Comparison of ENCODE assay signal across 2 cellular contexts in the genomic region with DNA sequence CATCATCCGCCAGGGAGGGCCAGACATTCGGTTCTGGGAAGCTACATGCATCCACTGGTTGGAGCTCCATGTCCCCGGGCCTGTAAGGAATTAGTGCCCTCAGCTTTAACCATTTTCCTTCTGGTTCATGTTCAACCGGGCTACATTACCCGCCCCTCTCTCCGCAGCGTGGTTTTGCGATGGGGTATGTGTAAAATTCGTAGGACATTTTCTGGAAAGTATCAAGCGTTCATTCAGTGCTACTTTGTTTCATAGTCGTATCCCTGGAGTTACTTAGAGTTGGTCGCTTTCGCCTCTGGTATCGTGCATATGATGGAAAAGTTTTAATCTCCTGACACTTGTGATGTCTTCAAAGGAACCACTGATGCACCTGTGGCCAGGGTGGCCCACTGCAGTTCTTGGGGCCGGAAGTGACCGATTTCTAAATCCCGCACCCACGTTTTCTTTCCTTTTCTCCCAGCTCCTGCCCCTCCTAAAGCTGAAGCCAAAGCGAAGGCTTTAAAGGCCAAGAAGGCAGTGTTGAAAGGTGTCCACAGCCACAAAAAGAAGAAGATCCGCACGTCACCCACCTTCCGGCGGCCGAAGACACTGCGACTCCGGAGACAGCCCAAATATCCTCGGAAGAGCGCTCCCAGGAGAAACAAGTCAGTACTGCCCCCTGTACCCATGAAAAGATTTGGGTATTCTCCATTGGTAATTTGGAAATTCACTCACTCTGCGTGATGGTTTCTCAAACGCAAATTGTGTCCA.
A peak's percentile ranks its signal among the peaks of the same experiment; 100 is the strongest.
TF ChIP-seq lines count a peak whose summit lies in the region.

No MANE protein-coding gene starts in this region.

TF ChIP-seq in A549, 52 proteins besides CTCF, POLR2A, EP300 and RAD21:
- 0 out of 3 replicates have a peak, but pooled peaks have one; percentile 6 for TF ChIP-seq SMC3 (IDR thresholded peaks at IDR 0.05)
- TF ChIP-seq, protein P1, sequence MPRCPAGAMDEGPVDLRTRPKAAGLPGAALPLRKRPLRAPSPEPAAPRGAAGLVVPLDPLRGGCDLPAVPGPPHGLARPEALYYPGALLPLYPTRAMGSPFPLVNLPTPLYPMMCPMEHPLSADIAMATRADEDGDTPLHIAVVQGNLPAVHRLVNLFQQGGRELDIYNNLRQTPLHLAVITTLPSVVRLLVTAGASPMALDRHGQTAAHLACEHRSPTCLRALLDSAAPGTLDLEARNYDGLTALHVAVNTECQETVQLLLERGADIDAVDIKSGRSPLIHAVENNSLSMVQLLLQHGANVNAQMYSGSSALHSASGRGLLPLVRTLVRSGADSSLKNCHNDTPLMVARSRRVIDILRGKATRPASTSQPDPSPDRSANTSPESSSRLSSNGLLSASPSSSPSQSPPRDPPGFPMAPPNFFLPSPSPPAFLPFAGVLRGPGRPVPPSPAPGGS (IDR thresholded peaks at IDR 0.05): 0 out of 3 replicates have a peak, but pooled peaks have one; percentile 27
- no peak for TF ChIP-seq RARB (CRISPR knock-in tag; IDR thresholded peaks at IDR 0.05)
- TF ChIP-seq, protein P2, sequence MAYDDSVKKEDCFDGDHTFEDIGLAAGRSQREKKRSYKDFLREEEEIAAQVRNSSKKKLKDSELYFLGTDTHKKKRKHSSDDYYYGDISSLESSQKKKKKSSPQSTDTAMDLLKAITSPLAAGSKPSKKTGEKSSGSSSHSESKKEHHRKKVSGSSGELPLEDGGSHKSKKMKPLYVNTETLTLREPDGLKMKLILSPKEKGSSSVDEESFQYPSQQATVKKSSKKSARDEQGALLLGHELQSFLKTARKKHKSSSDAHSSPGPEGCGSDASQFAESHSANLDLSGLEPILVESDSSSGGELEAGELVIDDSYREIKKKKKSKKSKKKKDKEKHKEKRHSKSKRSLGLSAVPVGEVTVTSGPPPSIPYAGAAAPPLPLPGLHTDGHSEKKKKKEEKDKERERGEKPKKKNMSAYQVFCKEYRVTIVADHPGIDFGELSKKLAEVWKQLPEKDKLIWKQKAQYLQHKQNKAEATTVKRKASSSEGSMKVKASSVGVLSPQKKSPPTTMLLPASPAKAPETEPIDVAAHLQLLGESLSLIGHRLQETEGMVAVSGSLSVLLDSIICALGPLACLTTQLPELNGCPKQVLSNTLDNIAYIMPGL (CRISPR knock-in tag; IDR thresholded peaks at IDR 0.05; ENCODE audit: borderline replicate concordance): 0 out of 2 replicates have a peak, but pooled peaks have one; percentile 75
- peak; percentile 29; the same call in 1 of the 2 replicates for TF ChIP-seq FOSB (CRISPR knock-in tag; IDR thresholded peaks at IDR 0.05)
- peak; percentile 41 to 65; a peak in 2 of 5 replicates for TF ChIP-seq JUN (IDR thresholded peaks at IDR 0.05)
- TF ChIP-seq CEBPB (IDR thresholded peaks at IDR 0.05): no peak
- TF ChIP-seq, protein P3, sequence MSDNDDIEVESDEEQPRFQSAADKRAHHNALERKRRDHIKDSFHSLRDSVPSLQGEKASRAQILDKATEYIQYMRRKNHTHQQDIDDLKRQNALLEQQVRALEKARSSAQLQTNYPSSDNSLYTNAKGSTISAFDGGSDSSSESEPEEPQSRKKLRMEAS (IDR thresholded peaks at IDR 0.05): no peak; the same call in 1 of the 2 replicates
- TF ChIP-seq HOXA7 (CRISPR knock-in tag; IDR thresholded peaks at IDR 0.05): peak; percentile 79; the same call in 1 of the 2 replicates
- TF ChIP-seq, protein P4, sequence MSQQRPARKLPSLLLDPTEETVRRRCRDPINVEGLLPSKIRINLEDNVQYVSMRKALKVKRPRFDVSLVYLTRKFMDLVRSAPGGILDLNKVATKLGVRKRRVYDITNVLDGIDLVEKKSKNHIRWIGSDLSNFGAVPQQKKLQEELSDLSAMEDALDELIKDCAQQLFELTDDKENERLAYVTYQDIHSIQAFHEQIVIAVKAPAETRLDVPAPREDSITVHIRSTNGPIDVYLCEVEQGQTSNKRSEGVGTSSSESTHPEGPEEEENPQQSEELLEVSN (IDR thresholded peaks at IDR 0.05; ENCODE audit: borderline replicate concordance, low read depth): 0 out of 2 replicates have a peak, but pooled peaks have one; percentile 3
- TF ChIP-seq BHLHE40 (IDR thresholded peaks at IDR 0.05; ENCODE audit: low read depth, low read length): no peak
- TF ChIP-seq KDM5A (IDR thresholded peaks at IDR 0.05): peak; percentile 65; the same call in 1 of the 2 replicates
- TF ChIP-seq HEYL (CRISPR knock-in tag; IDR thresholded peaks at IDR 0.05): no peak
- TF ChIP-seq TFCP2L1 (CRISPR knock-in tag; IDR thresholded peaks at IDR 0.05): 0 out of 2 replicates have a peak, but pooled peaks have one; percentile 55
- peak; percentile 92 for TF ChIP-seq TP53 (CRISPR knock-in tag; IDR thresholded peaks at IDR 0.05)
- TF ChIP-seq MAFK (IDR thresholded peaks at IDR 0.05; ENCODE audit: partially characterized antibody): no peak
- TF ChIP-seq NR3C1 (IDR thresholded peaks at IDR 0.05): no peak
- TF ChIP-seq POLR2AphosphoS2 (conservative IDR thresholded peaks at IDR 0.05; ENCODE audit: low read length): no peak

TF ChIP-seq in HCT116, 20 proteins besides CTCF, POLR2A, EP300 and RAD21:
- TF ChIP-seq, protein P5, sequence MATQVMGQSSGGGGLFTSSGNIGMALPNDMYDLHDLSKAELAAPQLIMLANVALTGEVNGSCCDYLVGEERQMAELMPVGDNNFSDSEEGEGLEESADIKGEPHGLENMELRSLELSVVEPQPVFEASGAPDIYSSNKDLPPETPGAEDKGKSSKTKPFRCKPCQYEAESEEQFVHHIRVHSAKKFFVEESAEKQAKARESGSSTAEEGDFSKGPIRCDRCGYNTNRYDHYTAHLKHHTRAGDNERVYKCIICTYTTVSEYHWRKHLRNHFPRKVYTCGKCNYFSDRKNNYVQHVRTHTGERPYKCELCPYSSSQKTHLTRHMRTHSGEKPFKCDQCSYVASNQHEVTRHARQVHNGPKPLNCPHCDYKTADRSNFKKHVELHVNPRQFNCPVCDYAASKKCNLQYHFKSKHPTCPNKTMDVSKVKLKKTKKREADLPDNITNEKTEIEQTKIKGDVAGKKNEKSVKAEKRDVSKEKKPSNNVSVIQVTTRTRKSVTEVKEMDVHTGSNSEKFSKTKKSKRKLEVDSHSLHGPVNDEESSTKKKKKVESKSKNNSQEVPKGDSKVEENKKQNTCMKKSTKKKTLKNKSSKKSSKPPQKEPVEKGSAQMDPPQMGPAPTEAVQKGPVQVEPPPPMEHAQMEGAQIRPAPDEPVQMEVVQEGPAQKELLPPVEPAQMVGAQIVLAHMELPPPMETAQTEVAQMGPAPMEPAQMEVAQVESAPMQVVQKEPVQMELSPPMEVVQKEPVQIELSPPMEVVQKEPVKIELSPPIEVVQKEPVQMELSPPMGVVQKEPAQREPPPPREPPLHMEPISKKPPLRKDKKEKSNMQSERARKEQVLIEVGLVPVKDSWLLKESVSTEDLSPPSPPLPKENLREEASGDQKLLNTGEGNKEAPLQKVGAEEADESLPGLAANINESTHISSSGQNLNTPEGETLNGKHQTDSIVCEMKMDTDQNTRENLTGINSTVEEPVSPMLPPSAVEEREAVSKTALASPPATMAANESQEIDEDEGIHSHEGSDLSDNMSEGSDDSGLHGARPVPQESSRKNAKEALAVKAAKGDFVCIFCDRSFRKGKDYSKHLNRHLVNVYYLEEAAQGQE (IDR thresholded peaks at IDR 0.05; ENCODE audit: low read depth): no peak
- TF ChIP-seq SIN3A (IDR thresholded peaks at IDR 0.05; ENCODE audit: low read depth) (peak; percentile 17; the same call in 1 of the 2 replicates), POLR2AphosphoS5 (IDR thresholded peaks at IDR 0.05; ENCODE audit: low read depth, low read length) (peak; percentile 64), ZFX (IDR thresholded peaks at IDR 0.05) (peak; percentile 35; the same call in 1 of the 2 replicates)
